Comparison of ENCODE assay signal across 20 cellular contexts in genomic region chr4:72110886-72111285, GRCh38.
A peak's percentile ranks its signal among the peaks of the same experiment; 100 is the strongest.
DNase-seq lines count a peak whose midpoint lies in the region; ATAC-seq and TF ChIP-seq lines count a peak whose summit lies in the region.
"Had no signal": no experiment of that assay in that cellular context is flagged by ENCODE, and none has a peak within 500 bp of the region (broad histone marks: within the 10 kb centered on the region; RNA-seq: fewer than 3 reads in every experiment).

No MANE protein-coding gene starts in this region.

- H3K79me2 ChIP-seq in trophoblast cell (ENCODE audit: control insufficient read depth, insufficient read depth, low read length, poor library complexity), result no peaks in the 10 kb centered on the region

- H2AK5ac ChIP-seq in trophoblast cell (ENCODE audit: low read length), result no peak overlapping the region

- no peaks in the 10 kb centered on the region for H3K36me3 ChIP-seq in RWPE2 (ENCODE audit: low read depth)
- H3K36me3 ChIP-seq in trophoblast cell (ENCODE audit: control insufficient read depth in 1 of 2, insufficient read depth in 2 of 2, low read length in 2 of 2), result no peaks in the 10 kb centered on the region
- H3K36me3 ChIP-seq: Peyer's patch had no signal

- no CpG with 5 or more reads among the region's 1 CpG for WGBS in trophoblast cell (ENCODE audit: extremely low coverage, insufficient coverage, insufficient read length)

- H3K4me2 ChIP-seq in trophoblast cell (ENCODE audit: low read length), result no peak overlapping the region

- H3K36me3 Mint-ChIP-seq in natural killer cell treated with Interleukin-12 subunit alpha and Interleukin-12 subunit beta and Interleukin-15 and Interleukin-18, amount 100 ng/mL, for 72 hours, result no peaks in the 10 kb centered on the region

- no peak overlapping the region for H3K23ac ChIP-seq in trophoblast cell (ENCODE audit: low read length)

- no peak overlapping the region for H3K4me3 Mint-ChIP-seq in natural killer cell treated with Interleukin-12 subunit alpha and Interleukin-12 subunit beta and Interleukin-15 and Interleukin-18, amount 100 ng/mL, for 72 hours
- H3K4me3 Mint-ChIP-seq: H9; T-helper 1 cell treated with Interleukin-12 subunit alpha and Interleukin-12 subunit beta and Interleukin-4 antibody, amounts not matched to agents 30 μg/mL and 1 μg/mL, for 36 hours had no signal

- peaks cover 5% of the 10 kb centered on the region for H3K9me3 Mint-ChIP-seq in natural killer cell treated with Interleukin-12 subunit alpha and Interleukin-12 subunit beta and Interleukin-15 and Interleukin-18, amount 100 ng/mL, for 72 hours
- H3K9me3 Mint-ChIP-seq: H9 had no signal

- H3K4me3 ChIP-seq in RWPE2 (ENCODE audit: severe bottlenecking), result no peak overlapping the region
- H3K4me3 ChIP-seq in trophoblast cell (ENCODE audit: low read depth, low read length), result no peak overlapping the region
- H3K4me3 ChIP-seq: Peyer's patch had no signal

- H3K14ac ChIP-seq in trophoblast cell (ENCODE audit: low read length), result no peak overlapping the region

- H3K79me1 ChIP-seq in trophoblast cell (ENCODE audit: low read length), result no peaks in the 10 kb centered on the region

- peak; percentile 23; the same call in 1 of the 3 replicates for ATAC-seq in RWPE2 (ENCODE audit: low read depth)
- no peak for ATAC-seq in GM21717 (IDR thresholded peaks at IDR 0.05; ENCODE audit: unreplicated experiment)
- no peak for ATAC-seq in natural killer cell treated with Interleukin-12 subunit alpha and Interleukin-12 subunit beta and Interleukin-15 and Interleukin-18, amount 100 ng/mL, for 72 hours

- H2BK5ac ChIP-seq in trophoblast cell (ENCODE audit: low read depth, low read length, poor library complexity), result no peak overlapping the region

- no peak overlapping the region for H4K12ac ChIP-seq in trophoblast cell (ENCODE audit: low read depth, low read length)

- H3K4ac ChIP-seq in trophoblast cell (ENCODE audit: low read depth, low read length), result no peak overlapping the region

- no peak overlapping the region for H2AFZ ChIP-seq in trophoblast cell (ENCODE audit: insufficient read depth, low read length, poor library complexity)

- H3K4me1 ChIP-seq in RWPE2 (ENCODE audit: insufficient read depth, poor library complexity, severe bottlenecking) (peaks cover 13% of the 10 kb centered on the region), trophoblast cell (ENCODE audit: control insufficient read depth in 1 of 2, insufficient read depth in 2 of 2, low read length in 2 of 2) (peaks cover 0 to 1% of the 10 kb centered on the region in 2 experiments)
- H3K4me1 ChIP-seq: Peyer's patch had no signal

- H2BK12ac ChIP-seq in trophoblast cell (ENCODE audit: low read length), result no peak overlapping the region

- no peaks in the 10 kb centered on the region for H3K9me3 ChIP-seq in RWPE2 (ENCODE audit: severe bottlenecking)
- H3K9me3 ChIP-seq in trophoblast cell (ENCODE audit: insufficient read depth, low read depth, low read length), result no peaks in the 10 kb centered on the region
- H3K9me3 ChIP-seq: Peyer's patch had no signal

- no peak overlapping the region for H3K9ac ChIP-seq in trophoblast cell (ENCODE audit: low read length)

- no peak overlapping the region for H3K18ac ChIP-seq in trophoblast cell (ENCODE audit: low read length)

- no peaks in the 10 kb centered on the region for H3K27me3 Mint-ChIP-seq in natural killer cell treated with Interleukin-12 subunit alpha and Interleukin-12 subunit beta and Interleukin-15 and Interleukin-18, amount 100 ng/mL, for 72 hours

- H3K27ac Mint-ChIP-seq in natural killer cell treated with Interleukin-12 subunit alpha and Interleukin-12 subunit beta and Interleukin-15 and Interleukin-18, amount 100 ng/mL, for 72 hours, result no peak overlapping the region
- H3K27ac Mint-ChIP-seq: H9; T-helper 1 cell treated with Interleukin-12 subunit alpha and Interleukin-12 subunit beta and Interleukin-4 antibody, amounts not matched to agents 30 μg/mL and 1 μg/mL, for 36 hours had no signal

- H3K4me1 Mint-ChIP-seq in natural killer cell treated with Interleukin-12 subunit alpha and Interleukin-12 subunit beta and Interleukin-15 and Interleukin-18, amount 100 ng/mL, for 72 hours (ENCODE audit: low read depth in 2 of 2), result peaks cover 4% of the 10 kb centered on the region in 2 donors

- H4K91ac ChIP-seq in trophoblast cell (ENCODE audit: low read depth, low read length), result no peak overlapping the region

- no peak overlapping the region for H3K27ac ChIP-seq in RWPE2 (ENCODE audit: poor library complexity, severe bottlenecking)
- H3K27ac ChIP-seq in epithelial cell of prostate, result peak overlapping the region; percentile 72
- H3K27ac ChIP-seq in trophoblast cell (ENCODE audit: low read depth, low read length), result no peak overlapping the region
- H3K27ac ChIP-seq: C4-2B, Peyer's patch had no signal

- peak; percentile 16 for DNase-seq in HT-29 (ENCODE audit: low spot score)
- no peak for DNase-seq in RWPE2 (ENCODE audit: low spot score)
- no peak for DNase-seq in epithelial cell of prostate (ENCODE audit: low read depth, low spot score)
- peak; percentile 29 to 91 for DNase-seq in trophoblast cell
- no peak for DNase-seq in HPDE6-E6E7 (ENCODE audit: extremely low spot score)
- no peak for DNase-seq in NCI-H146 (lab: John Stamatoyannopoulos, UW)
- no peak for DNase-seq in natural killer cell treated with Interleukin-12 subunit alpha and Interleukin-12 subunit beta and Interleukin-15 and Interleukin-18, amount 100 ng/mL, for 72 hours (ENCODE audit: low spot score)
- DNase-seq: AML-193, DND-41, H9, MV-4-11, NCI-H1417, NCI-H1930, NCI-H345, NCI-H526, Peyer's patch, SHP77 treated with DMSO at 0.1 percent for 48 hours had no signal

- H2BK120ac ChIP-seq in trophoblast cell (ENCODE audit: insufficient read depth, low read length, poor library complexity), result no peak overlapping the region

- H4K8ac ChIP-seq in trophoblast cell (ENCODE audit: low read depth, low read length), result no peak overlapping the region

- TF ChIP-seq CTCF in RWPE2 (IDR thresholded peaks at IDR 0.05; ENCODE audit: poor library complexity, severe bottlenecking), result no peak

- H3K27me3 ChIP-seq in RWPE2 (ENCODE audit: insufficient read depth, poor library complexity, severe bottlenecking) (no peaks in the 10 kb centered on the region), trophoblast cell (ENCODE audit: insufficient read depth, low read length) (no peaks in the 10 kb centered on the region)
- H3K27me3 ChIP-seq: Peyer's patch had no signal

Comparison
In these comparisons a context has a peak if more than half of its experiments do, and no peak if none do; other contexts are left out.
1. DNase-seq: peak in HT-29 (single experiment) and trophoblast cell (2 of 2); none in RWPE2 (single experiment), epithelial cell of prostate (single experiment), HPDE6-E6E7 (single experiment), NCI-H146 (single experiment) and natural killer cell treated with Interleukin-12 subunit alpha and Interleukin-12 subunit beta and Interleukin-15 and Interleukin-18, amount 100 ng/mL, for 72 hours (single experiment).